21 cellular contexts compared by ENCODE assay signal in genomic region chr20:4153251-4153650, GRCh38. TPM values are rescaled to one million over a fixed set of nuclear protein-coding genes. Genes with fewer than 3 reads are reported as not detected.
A peak's percentile ranks its signal among the peaks of the same experiment; 100 is the strongest.
DNase-seq lines count a peak whose midpoint lies in the region; TF ChIP-seq lines count a peak whose summit lies in the region.
"Had no signal": no experiment of that assay in that cellular context is flagged by ENCODE, and none has a peak within 500 bp of the region (broad histone marks: within the 10 kb centered on the region; RNA-seq: fewer than 3 reads in every experiment).

No MANE protein-coding gene starts in this region.

- H3K9me3 ChIP-seq in parathyroid adenoma (ENCODE audit: control insufficient read depth, low read length) = no peaks in the 10 kb centered on the region
- H3K9me3 ChIP-seq: esophagus muscularis mucosa, Peyer's patch, suprapubic skin had no signal

- H2AFZ ChIP-seq in parathyroid adenoma = peak overlapping the region; percentile 5

- DNase-seq in NCI-H2171 (lab: John Stamatoyannopoulos, UW) = peak; percentile 23
- DNase-seq in dermis blood vessel endothelial cell = peak; percentile 20
- no peak for DNase-seq in stimulated activated CD4-positive, alpha-beta T cell treated with anti-CD3 and anti-CD28 coated beads, Interleukin-4, amount 100 ng/mL, for 4 hours
- DNase-seq in AG08396 (ENCODE audit: low spot score) = no peak
- DNase-seq in GM03348 (ENCODE audit: low spot score) = no peak
- no peak for DNase-seq in HUDEP-2 (lab: John Stamatoyannopoulos, UW; ENCODE audit: unreplicated experiment in 76 of 76)
- DNase-seq: activated CD4-positive, alpha-beta T cell treated with anti-CD3 and anti-CD28 coated beads for 36 hours; activated naive CD8-positive, alpha-beta T cell treated with anti-CD3 and anti-CD28 coated beads, Interleukin-2, amount 50 U/mL, for 24 hours; activated T-cell treated with anti-CD3 and anti-CD28 coated beads for 4 hours; DND-41; left ventricle myocardium superior; NCI-H1436; NCI-H526; Peyer's patch had no signal

- H3K4me3 ChIP-seq in parathyroid adenoma (ENCODE audit: low read depth, low read length) = no peak overlapping the region
- H3K4me3 ChIP-seq: esophagus muscularis mucosa, GM12878, K562, Peyer's patch, skin epidermis, suprapubic skin had no signal

- H3K9ac ChIP-seq in parathyroid adenoma = peak overlapping the region; percentile 12

- no peaks in the 10 kb centered on the region for H3K27me3 ChIP-seq in parathyroid adenoma (ENCODE audit: control insufficient read depth, insufficient read depth, low read length)
- H3K27me3 ChIP-seq: esophagus muscularis mucosa, Peyer's patch, suprapubic skin had no signal

- H3K4me1 ChIP-seq in parathyroid adenoma = peaks cover 15% of the 10 kb centered on the region

- H3K4me2 ChIP-seq in parathyroid adenoma (ENCODE audit: low read length) = no peak overlapping the region

- TF ChIP-seq CTCF in C4-2B (conservative IDR thresholded peaks at IDR 0.05) (no peak), parathyroid adenoma (IDR thresholded peaks at IDR 0.05) (no peak)

- H3K27ac ChIP-seq in C4-2B = peak overlapping the region; percentile 45
- H3K27ac ChIP-seq in parathyroid adenoma = peak overlapping the region; percentile 77
- H3K27ac ChIP-seq: esophagus muscularis mucosa, Peyer's patch, suprapubic skin had no signal

- peaks cover 41% of the 10 kb centered on the region for H3K79me2 ChIP-seq in parathyroid adenoma

- H3K36me3 ChIP-seq in parathyroid adenoma (ENCODE audit: control insufficient read depth, insufficient read depth, low read length) = no peaks in the 10 kb centered on the region
- H3K36me3 ChIP-seq: esophagus muscularis mucosa, Peyer's patch, suprapubic skin had no signal

RNA-seq across cellular contexts. Expression of gene SMOX, which starts 4.6 kb away (rescaled TPM):
- 13.1 and 23.5 TPM in 2 replicates for total RNA-seq in dermis blood vessel endothelial cell

Comparison
In these comparisons a context has a peak if more than half of its experiments do, and no peak if none do; other contexts are left out.
1. DNase-seq: peak in NCI-H2171 (single experiment) and dermis blood vessel endothelial cell (single experiment); none in stimulated activated CD4-positive, alpha-beta T cell treated with anti-CD3 and anti-CD28 coated beads, Interleukin-4, amount 100 ng/mL, for 4 hours (0 of 2), AG08396 (single experiment), GM03348 (single experiment) and HUDEP-2 (0 of 76).